9 cellular contexts compared by ENCODE assay signal in genomic region chr15:94174399-94174802, GRCh38. TPM values are rescaled to one million over a fixed set of nuclear protein-coding genes. Genes with fewer than 3 reads are reported as not detected.
A peak's percentile ranks its signal among the peaks of the same experiment; 100 is the strongest.
DNase-seq lines count a peak whose midpoint lies in the region; ATAC-seq, FAIRE-seq and TF ChIP-seq lines count a peak whose summit lies in the region.
"Had no signal": no experiment of that assay in that cellular context is flagged by ENCODE, and none has a peak within 500 bp of the region (broad histone marks: within the 10 kb centered on the region; RNA-seq: fewer than 3 reads in every experiment).

No MANE protein-coding gene starts in this region.

- H3K4me1 Mint-ChIP-seq in astrocyte (ENCODE audit: low read depth, unreplicated experiment) (peaks cover 2% of the 10 kb centered on the region), endothelial cell (ENCODE audit: unreplicated experiment) (no peaks in the 10 kb centered on the region)

- H3K27me3 Mint-ChIP-seq in astrocyte (ENCODE audit: low read depth, unreplicated experiment) (no peaks in the 10 kb centered on the region), endothelial cell (ENCODE audit: unreplicated experiment) (no peaks in the 10 kb centered on the region)

- peaks cover 2% of the 10 kb centered on the region for H3K27me3 ChIP-seq in astrocyte (ENCODE audit: insufficient read depth, low read length)

- no peak overlapping the region for H3K4me2 ChIP-seq in astrocyte (ENCODE audit: low read length)

- no peak overlapping the region for H3K4me3 Mint-ChIP-seq in astrocyte (ENCODE audit: unreplicated experiment)
- no peak overlapping the region for H3K4me3 Mint-ChIP-seq in endothelial cell (ENCODE audit: unreplicated experiment)

- H3K4me3 ChIP-seq in astrocyte (ENCODE audit: insufficient read depth, low read depth, low read length), result no peak overlapping the region

- no peaks in the 10 kb centered on the region for H3K9me3 ChIP-seq in astrocyte (ENCODE audit: insufficient read depth, low read depth, low read length)

- H3K27ac Mint-ChIP-seq in astrocyte (ENCODE audit: unreplicated experiment) (no peak overlapping the region), endothelial cell (ENCODE audit: unreplicated experiment) (no peak overlapping the region)

- ATAC-seq in GM21381 (IDR thresholded peaks at IDR 0.05; ENCODE audit: unreplicated experiment), result peak; percentile 92
- no peak for ATAC-seq in SK-N-SH treated with all-trans-retinoic acid at 6 μM for 48 hours

- no peaks in the 10 kb centered on the region for H3K36me3 ChIP-seq in astrocyte (ENCODE audit: insufficient read depth, low read length)

- no peak overlapping the region for H3K27ac ChIP-seq in astrocyte (ENCODE audit: low read depth, low read length)

- no peaks in the 10 kb centered on the region for H3K36me3 Mint-ChIP-seq in astrocyte (ENCODE audit: low read depth, unreplicated experiment)
- no peaks in the 10 kb centered on the region for H3K36me3 Mint-ChIP-seq in endothelial cell (ENCODE audit: low read depth, unreplicated experiment)

- no peak for FAIRE-seq in astrocyte (lab: Jason Lieb, UNC)

- no peak overlapping the region for H2AFZ ChIP-seq in astrocyte (ENCODE audit: low read depth, low read length)

- no peak for TF ChIP-seq CTCF in astrocyte (IDR thresholded peaks at IDR 0.05; ENCODE audit: insufficient read depth, low read depth, low read length)
- no peak for TF ChIP-seq CTCF in endothelial cell (IDR thresholded peaks at IDR 0.05; ENCODE audit: unreplicated experiment)

- DNase-seq in GF-D8 (lab: John Stamatoyannopoulos, UW), result peak; percentile 88
- DNase-seq in HPDE6-E6E7 (ENCODE audit: extremely low spot score), result peak; percentile 66
- peak; percentile 57 for DNase-seq in astrocyte (ENCODE audit: low read depth)
- DNase-seq in NCI-H187 treated with DMSO at 0.1 percent for 48 hours (lab: John Stamatoyannopoulos, UW), result no peak
- no peak for DNase-seq in NCI-H526 treated with DMSO at 0.1 percent for 48 hours (lab: John Stamatoyannopoulos, UW)
- no peak for DNase-seq in endothelial cell (ENCODE audit: low spot score)

- H3K9me3 Mint-ChIP-seq in astrocyte (ENCODE audit: unreplicated experiment), result peaks cover 3% of the 10 kb centered on the region
- H3K9me3 Mint-ChIP-seq in endothelial cell (ENCODE audit: unreplicated experiment), result no peaks in the 10 kb centered on the region

- H4K20me1 ChIP-seq in astrocyte (ENCODE audit: insufficient read depth, low read length), result no peaks in the 10 kb centered on the region

- no peak overlapping the region for H3K9ac ChIP-seq in astrocyte (ENCODE audit: low read length)

- H3K79me2 ChIP-seq in astrocyte (ENCODE audit: insufficient read depth, low read length), result no peaks in the 10 kb centered on the region

- no peaks in the 10 kb centered on the region for H3K4me1 ChIP-seq in astrocyte (ENCODE audit: insufficient read depth, low read length)

TF ChIP-seq in SK-N-SH treated with all-trans-retinoic acid at 6 μM for 48 hours, 23 proteins besides CTCF, POLR2A, EP300 and RAD21:
- TF ChIP-seq PATZ1 (CRISPR knock-in tag; IDR thresholded peaks at IDR 0.05; ENCODE audit: borderline replicate concordance) (no peak), ZNF8 (CRISPR knock-in tag; IDR thresholded peaks at IDR 0.05) (no peak)
TF ChIP-seq in SK-N-SH treated with all-trans-retinoic acid at 6 μM for 48 hours: peak in this region for 0.

RNA-seq across cellular contexts. Expression of gene MCTP2, which starts 57.0 kb away (rescaled TPM):
- total RNA-seq in astrocyte (2.6 and 4.5 TPM in 2 replicates), endothelial cell (ENCODE audit: unreplicated experiment) (1.5 TPM)
- total RNA-seq: LHCN-M2 had no signal

Comparison
In these comparisons a context has a peak if more than half of its experiments do, and no peak if none do; other contexts are left out.
1. DNase-seq: peak in GF-D8 (single experiment), HPDE6-E6E7 (single experiment) and astrocyte (single experiment); none in NCI-H187 treated with DMSO at 0.1 percent for 48 hours (single experiment), NCI-H526 treated with DMSO at 0.1 percent for 48 hours (single experiment) and endothelial cell (single experiment).